In the genomic region with DNA sequence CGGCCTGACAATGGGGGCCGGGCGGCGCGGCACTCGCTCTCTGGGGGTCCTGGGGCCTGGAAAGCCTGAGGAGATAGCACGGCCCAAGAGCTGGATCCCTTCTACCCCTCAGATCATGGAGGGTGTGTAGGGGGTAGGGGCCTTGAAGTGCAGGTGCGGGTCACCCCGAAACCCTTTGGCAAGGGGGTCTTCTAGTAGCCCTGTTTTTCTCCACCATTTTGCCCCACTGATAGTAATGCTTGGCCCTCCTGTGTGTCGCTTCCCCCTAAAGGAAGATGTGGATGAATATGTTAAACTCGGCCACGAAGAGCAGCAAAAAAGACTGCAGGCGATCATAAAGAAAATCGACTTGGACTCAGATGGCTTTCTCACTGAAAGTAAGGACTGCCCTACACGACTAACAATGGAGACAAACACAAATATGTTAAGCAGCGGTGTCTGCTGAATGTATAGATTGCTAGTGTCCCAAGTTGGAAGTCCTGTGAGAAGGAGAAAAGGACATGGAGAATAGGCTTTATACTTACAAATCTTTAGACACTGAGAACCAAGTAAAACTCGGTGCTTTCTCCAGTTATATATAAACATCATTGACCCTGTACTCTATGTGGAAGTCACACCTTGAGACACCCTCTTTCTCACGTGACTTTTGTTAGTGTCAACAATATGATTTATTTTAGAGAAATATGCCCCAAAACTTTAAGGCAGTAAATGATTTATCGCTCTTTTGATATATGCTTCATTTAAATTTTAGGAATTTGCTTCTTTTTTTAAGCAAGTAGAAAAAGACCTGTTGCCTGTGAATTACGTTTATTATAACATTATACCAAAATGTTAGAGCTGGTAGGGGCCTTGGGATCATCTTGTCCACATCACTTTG, we compare ENCODE assay signal across 8 cellular contexts. TPM values are rescaled to one million over a fixed set of nuclear protein-coding genes. Genes with fewer than 3 reads are reported as not detected.
DNase-seq lines count a peak whose midpoint lies in the region; ATAC-seq and TF ChIP-seq lines count a peak whose summit lies in the region.

No MANE protein-coding gene starts in this region.

- peak overlapping the region; percentile 91 for H3K4me3 Mint-ChIP-seq in activated naive CD8-positive, alpha-beta T cell treated with anti-CD3 and anti-CD28 coated beads for 36 hours
- peak overlapping the region; percentile 85 to 95 (median 87) for H3K4me3 Mint-ChIP-seq in immature natural killer cell

- H3K9me3 Mint-ChIP-seq in activated naive CD8-positive, alpha-beta T cell treated with anti-CD3 and anti-CD28 coated beads for 36 hours: no peaks in the 10 kb centered on the region
- H3K9me3 Mint-ChIP-seq in immature natural killer cell: no peaks in the 10 kb centered on the region

- 11 to 18% (median 13%) methylated on average over 15 to 20 of the region's 20 CpGs for WGBS in stomach, 5 donors

- H3K4me3 ChIP-seq in stomach: peak overlapping the region; percentile 67 to 91 (median 79)

- H3K9me3 ChIP-seq in ES-I3 (ENCODE audit: control insufficient read depth, insufficient read depth, low read length) (no peaks in the 10 kb centered on the region), stomach (no peaks in the 10 kb centered on the region)

- peaks cover 40% of the 10 kb centered on the region for H3K4me1 Mint-ChIP-seq in activated naive CD8-positive, alpha-beta T cell treated with anti-CD3 and anti-CD28 coated beads for 36 hours
- peaks cover 32 to 43% of the 10 kb centered on the region in 2 donors for H3K4me1 Mint-ChIP-seq in immature natural killer cell

- intact Hi-C loops in stomach (cut with DNase I; ENCODE audit: low total_unique reads): no loop called here

- H3K4me1 ChIP-seq in ES-I3 (ENCODE audit: insufficient read depth, low read length) (no peaks in the 10 kb centered on the region), stomach (peaks cover 8 to 26% (median 19%) of the 10 kb centered on the region in 4 donors)

- no peak for TF ChIP-seq POLR2A in stomach (IDR thresholded peaks at IDR 0.05)

- peak; percentile 53 for DNase-seq in HT-29 (ENCODE audit: low spot score)
- no peak for DNase-seq in activated naive CD8-positive, alpha-beta T cell treated with anti-CD3 and anti-CD28 coated beads for 36 hours
- no peak for DNase-seq in immature natural killer cell
- no peak for DNase-seq in stomach
- DNase-seq in DMS153 (lab: John Stamatoyannopoulos, UW): no peak

- H3K9ac ChIP-seq in ES-I3 (ENCODE audit: low read depth, low read length): peak overlapping the region; percentile 95

- H3K27ac Mint-ChIP-seq in activated naive CD8-positive, alpha-beta T cell treated with anti-CD3 and anti-CD28 coated beads for 36 hours: peak overlapping the region; percentile 76
- H3K27ac Mint-ChIP-seq in immature natural killer cell: peak overlapping the region; percentile 77 to 90 (median 87)

- no peaks in the 10 kb centered on the region for H3K27me3 ChIP-seq in stomach

- TF ChIP-seq CTCF in stomach (IDR thresholded peaks at IDR 0.05): no peak

- peak overlapping the region; percentile 83 to 94 (median 93) for H3K27ac ChIP-seq in stomach

- peaks cover 27% of the 10 kb centered on the region for H3K36me3 Mint-ChIP-seq in activated naive CD8-positive, alpha-beta T cell treated with anti-CD3 and anti-CD28 coated beads for 36 hours
- H3K36me3 Mint-ChIP-seq in immature natural killer cell: peaks cover 7 to 17% (median 13%) of the 10 kb centered on the region in 3 donors

- no peak for TF ChIP-seq EP300 in stomach (IDR thresholded peaks at IDR 0.05)

- ATAC-seq in HG02763 (IDR thresholded peaks at IDR 0.05; ENCODE audit: unreplicated experiment): no peak
- no peak for ATAC-seq in GM18519 (IDR thresholded peaks at IDR 0.05; ENCODE audit: low FRiP score, unreplicated experiment)

- H3K36me3 ChIP-seq in ES-I3 (ENCODE audit: insufficient read depth, low read length): peaks cover 25% of the 10 kb centered on the region
- peaks cover 15 to 28% (median 24%) of the 10 kb centered on the region in 4 donors for H3K36me3 ChIP-seq in stomach

- no peaks in the 10 kb centered on the region for H3K27me3 Mint-ChIP-seq in activated naive CD8-positive, alpha-beta T cell treated with anti-CD3 and anti-CD28 coated beads for 36 hours
- peaks cover 0 to 9% (median 5%) of the 10 kb centered on the region in 3 donors for H3K27me3 Mint-ChIP-seq in immature natural killer cell (ENCODE audit: low read depth in 3 of 3)

RNA-seq across cellular contexts. Expression of gene RCN2, which starts 0.8 kb away (rescaled TPM):
- total RNA-seq in HT-29 (2014; rRNA removed; shearing (Covaris generic)): 50.5 and 56.7 TPM in 2 replicates
- total RNA-seq in activated naive CD8-positive, alpha-beta T cell treated with anti-CD3 and anti-CD28 coated beads for 36 hours: 10 to 100 TPM; 27.9 to 30.3 TPM
- polyA plus RNA-seq in immature natural killer cell (10 to 100 TPM; 54.0 to 68.2 (median 64.1) TPM), stomach (10 to 100 TPM; 17.7 to 22.7 (median 22.3) TPM)
- 10 to 100 TPM; 14.0 to 67.2 (median 42.9) TPM for total RNA-seq in stomach

RNA-seq across cellular contexts. Expression of gene SCAPER, which starts 27.2 kb away (rescaled TPM):
- total RNA-seq in HT-29 (2014; rRNA removed; shearing (Covaris generic)): 6.0 TPM in 2 replicates
- 10 to 100 TPM; 20.8 to 21.3 TPM for total RNA-seq in activated naive CD8-positive, alpha-beta T cell treated with anti-CD3 and anti-CD28 coated beads for 36 hours
- polyA plus RNA-seq in immature natural killer cell (10 to 100 TPM in 1 of 3 donors, 1 to 10 TPM in 2; 6.8 to 23.6 (median 6.8) TPM), stomach (10 to 100 TPM in 1 of 3 donors, 1 to 10 TPM in 2; 4.9 to 11.0 (median 7.6) TPM)
- total RNA-seq in stomach: 100 to 1,000 TPM in 1 of 5 donors, 10 to 100 TPM in 4; 14.8 to 136 (median 39.7) TPM
